Comparison of ENCODE assay signal across 22 cellular contexts in genomic region chr12:116267948-116268347, GRCh38.
"Had no signal": no experiment of that assay in that cellular context is flagged by ENCODE, and none has a peak within 500 bp of the region (broad histone marks: within the 10 kb centered on the region; RNA-seq: fewer than 3 reads in every experiment).

No MANE protein-coding gene starts in this region.

- H3K27ac ChIP-seq: adrenal gland, esophagus squamous epithelium, tibial artery, uterus, VCaP had no signal

- H3K27me3 Mint-ChIP-seq: dendritic cell treated with granulocyte-macrophage colony-stimulating factor and Interleukin-4, amounts not matched to agents 40 ng/mL and 50 ng/mL, for 4 days had no signal

- H3K4me3 Mint-ChIP-seq: activated T-cell treated with anti-CD3 and anti-CD28 coated beads, Interleukin-2, amount 50 U/mL, for 72 hours; dendritic cell treated with granulocyte-macrophage colony-stimulating factor and Interleukin-4, amounts not matched to agents 40 ng/mL and 50 ng/mL, for 4 days; nephron progenitor cell had no signal

- FAIRE-seq: endothelial cell of umbilical vein, islet of Langerhans had no signal

- DNase-seq: activated CD4-positive, alpha-beta T cell treated with anti-CD3 and anti-CD28 coated beads for 1 hour; activated CD4-positive, alpha-beta T cell treated with anti-CD3 and anti-CD28 coated beads, Interleukin-2, amount 50 U/mL, for 4 hours; activated gamma-delta T cell; activated T-cell treated with anti-CD3 and anti-CD28 coated beads, Interleukin-2, amount 50 U/mL, for 72 hours; adrenal gland; effector CD8-positive, alpha-beta T cell; esophagus squamous epithelium; hippocampal formation; nephron progenitor cell; stimulated activated CD4-positive, alpha-beta T cell treated with anti-CD3 and anti-CD28 coated beads, Interleukin-12 subunit alpha, Interleukin-12 subunit beta, amount 100 ng/mL, for 4 hours; stimulated activated CD4-positive, alpha-beta T cell treated with anti-CD3 and anti-CD28 coated beads, Interleukin-1b, Interleukin-23, amount 100 ng/mL, for 48 hours; stimulated activated naive CD4-positive, alpha-beta T cell treated with Interleukin-2 at 50 U/mL for 16 hours; T-helper 2 cell; tibial artery; uterus had no signal

- H3K9me3 Mint-ChIP-seq: activated naive CD4-positive, alpha-beta T cell treated with anti-CD3 and anti-CD28 coated beads, Interleukin-2, amount 50 U/mL, for 72 hours; activated T-cell treated with anti-CD3 and anti-CD28 coated beads, Interleukin-2, amount 50 U/mL, for 72 hours; dendritic cell treated with granulocyte-macrophage colony-stimulating factor and Interleukin-4, amounts not matched to agents 40 ng/mL and 50 ng/mL, for 4 days had no signal

- ATAC-seq: activated naive CD4-positive, alpha-beta T cell treated with anti-CD3 and anti-CD28 coated beads, Interleukin-2, amount 50 U/mL, for 72 hours; activated T-cell treated with anti-CD3 and anti-CD28 coated beads, Interleukin-2, amount 50 U/mL, for 72 hours; left lobe of liver had no signal

- H3K4me3 ChIP-seq: adrenal gland, esophagus squamous epithelium, lung, tibial artery, uterus had no signal

- H3K9me3 ChIP-seq: adrenal gland, esophagus squamous epithelium, tibial artery, uterus had no signal

- H3K36me3 Mint-ChIP-seq: activated naive CD4-positive, alpha-beta T cell treated with anti-CD3 and anti-CD28 coated beads, Interleukin-2, amount 50 U/mL, for 72 hours had no signal

- H3K27ac Mint-ChIP-seq: activated naive CD4-positive, alpha-beta T cell treated with anti-CD3 and anti-CD28 coated beads, Interleukin-2, amount 50 U/mL, for 72 hours; activated T-cell treated with anti-CD3 and anti-CD28 coated beads, Interleukin-2, amount 50 U/mL, for 72 hours; dendritic cell treated with granulocyte-macrophage colony-stimulating factor and Interleukin-4, amounts not matched to agents 40 ng/mL and 50 ng/mL, for 4 days; nephron progenitor cell had no signal
